In genomic region chr20:63908008-63908682, GRCh38 we compare ENCODE assay signal across 19 cellular contexts. TPM values are rescaled to one million over a fixed set of nuclear protein-coding genes. Genes with fewer than 3 reads are reported as not detected.
DNase-seq lines count a peak whose midpoint lies in the region; ATAC-seq and TF ChIP-seq lines count a peak whose summit lies in the region.
"Had no signal": no experiment of that assay in that cellular context is flagged by ENCODE, and none has a peak within 500 bp of the region (broad histone marks: within the 10 kb centered on the region; RNA-seq: fewer than 3 reads in every experiment).

No MANE protein-coding gene starts in this region.

- BruUV-seq in HCT116 (replicated peaks; lab: Mats Ljungman, UMichigan): no TSS peak

- no peak for TF ChIP-seq RAD21 in HCT116 (IDR thresholded peaks at IDR 0.05; ENCODE audit: low read depth)

- peaks cover 43% of the 10 kb centered on the region for H3K4me1 ChIP-seq in CD4-positive, alpha-beta memory T cell (ENCODE audit: insufficient read depth, low read length)
- peaks cover 16 to 50% of the 10 kb centered on the region in 2 experiments for H3K4me1 ChIP-seq in HCT116 (ENCODE audit: control insufficient read depth in 1 of 2, insufficient read depth in 2 of 2, low read length in 2 of 2)
- H3K4me1 ChIP-seq: neural progenitor cell had no signal

- TF ChIP-seq CTCF in HCT116 (IDR thresholded peaks at IDR 0.05 in 2 of 3, conservative IDR thresholded peaks at IDR 0.05 in 1 of 3; ENCODE audit: borderline replicate concordance in 1 of 3, insufficient read depth in 1 of 3, low read depth in 2 of 3, low read length in 2 of 3): no peak
- no peak for TF ChIP-seq CTCF in mesothelial cell of epicardium (IDR thresholded peaks at IDR 0.05; ENCODE audit: unreplicated experiment)
- TF ChIP-seq CTCF in GM13977 (IDR thresholded peaks at IDR 0.05; ENCODE audit: extremely low read depth, insufficient read depth, missing control alignments): no peak

- RAD21 ChIA-PET in HCT116 (lab: Charles Lee; ENCODE audit: low non-redundant PET in 1 of 2, low total read pairs in 2 of 2, uncharacterized antibody in 2 of 2, unreplicated experiment in 2 of 2): no interaction called here

- no peak overlapping the region for H3K4me3 Mint-ChIP-seq in CD4-positive, alpha-beta memory T cell
- no peak overlapping the region for H3K4me3 Mint-ChIP-seq in activated T-helper 17 cell treated with anti-CD3 and anti-CD28 coated beads, Interleukin-2, amount 50 U/mL, for 72 hours
- H3K4me3 Mint-ChIP-seq in mesothelial cell of epicardium: no peak overlapping the region
- H3K4me3 Mint-ChIP-seq: activated CD8-positive, alpha-beta T cell treated with anti-CD3 and anti-CD28 coated beads, Interleukin-2, amount 10 ng/mL, durations not matched to agents 7 days and 5 days; neural progenitor cell; T-helper 17 cell had no signal

- in situ Hi-C loops in GM13977 (cut with MboI; ENCODE audit: low pct_unique_long_range_greater_than_20kb, low sequenced_read_pairs, unreplicated experiment): no loop called here

- intact Hi-C loops in CD4-positive, alpha-beta memory T cell (cut with micrococcal nuclease): no loop called here
- intact Hi-C loops in HCT116 (cut with micrococcal nuclease): no loop called here

- peaks cover 7 to 16% of the 10 kb centered on the region in 2 donors for H3K36me3 Mint-ChIP-seq in CD4-positive, alpha-beta memory T cell
- H3K36me3 Mint-ChIP-seq in activated T-helper 17 cell treated with anti-CD3 and anti-CD28 coated beads, Interleukin-2, amount 50 U/mL, for 72 hours (ENCODE audit: low read depth): peaks cover 39% of the 10 kb centered on the region
- peaks cover 7% of the 10 kb centered on the region for H3K36me3 Mint-ChIP-seq in mesothelial cell of epicardium

- ATAC-seq in HCT116 (peak; percentile 35; the same call in 1 of the 2 replicates), HG02973 (IDR thresholded peaks at IDR 0.05; ENCODE audit: unreplicated experiment) (no peak)
- peak; percentile 36 for ATAC-seq in activated T-helper 17 cell treated with anti-CD3 and anti-CD28 coated beads, Interleukin-2, amount 50 U/mL, for 72 hours (replicated peaks)
- ATAC-seq: activated CD8-positive, alpha-beta T cell treated with anti-CD3 and anti-CD28 coated beads, Interleukin-2, amount 10 ng/mL, durations not matched to agents 7 days and 5 days; T-helper 17 cell had no signal

- H3K36me3 ChIP-seq in CD4-positive, alpha-beta memory T cell (ENCODE audit: insufficient read depth, low read length): no peaks in the 10 kb centered on the region
- no peaks in the 10 kb centered on the region for H3K36me3 ChIP-seq in HCT116 (ENCODE audit: control insufficient read depth in 1 of 2, insufficient read depth in 2 of 2, low read length in 2 of 2)
- H3K36me3 ChIP-seq: neural progenitor cell had no signal

- no peaks in the 10 kb centered on the region for H3K9me3 ChIP-seq in CD4-positive, alpha-beta memory T cell (ENCODE audit: control insufficient read depth in 1 of 2, low read length in 2 of 2)
- no peaks in the 10 kb centered on the region for H3K9me3 ChIP-seq in HCT116 (ENCODE audit: control insufficient read depth in 1 of 2, insufficient read depth in 1 of 2, low read depth in 1 of 2, low read length in 2 of 2)
- H3K9me3 ChIP-seq: heart left ventricle had no signal

- peaks cover 98% of the 10 kb centered on the region for H3K79me2 ChIP-seq in HCT116 (ENCODE audit: insufficient read depth, low read length)

- no peak overlapping the region for H3K9ac ChIP-seq in HCT116 (ENCODE audit: low read length)
- H3K9ac ChIP-seq: neural progenitor cell had no signal

- peak overlapping the region in 4 of 7 donors; percentile 15 to 66 (median 60) for H3K27ac Mint-ChIP-seq in CD4-positive, alpha-beta memory T cell
- peak overlapping the region; percentile 31 for H3K27ac Mint-ChIP-seq in activated T-helper 17 cell treated with anti-CD3 and anti-CD28 coated beads, Interleukin-2, amount 50 U/mL, for 72 hours
- peak overlapping the region; percentile 15 for H3K27ac Mint-ChIP-seq in mesothelial cell of epicardium
- H3K27ac Mint-ChIP-seq: activated CD8-positive, alpha-beta T cell treated with anti-CD3 and anti-CD28 coated beads, Interleukin-2, amount 10 ng/mL, durations not matched to agents 7 days and 5 days; neural progenitor cell; T-helper 17 cell had no signal

- H3K27me3 Mint-ChIP-seq in CD4-positive, alpha-beta memory T cell: no peaks in the 10 kb centered on the region
- no peaks in the 10 kb centered on the region for H3K27me3 Mint-ChIP-seq in activated T-helper 17 cell treated with anti-CD3 and anti-CD28 coated beads, Interleukin-2, amount 50 U/mL, for 72 hours
- no peaks in the 10 kb centered on the region for H3K27me3 Mint-ChIP-seq in mesothelial cell of epicardium (ENCODE audit: low read depth)
- H3K27me3 Mint-ChIP-seq: T-helper 17 cell had no signal

- peaks cover 5% of the 10 kb centered on the region; the same call in 1 of the 2 replicates for H4K20me1 ChIP-seq in HCT116 (ENCODE audit: insufficient read depth)

- no peaks in the 10 kb centered on the region for H3K9me2 ChIP-seq in HCT116 (ENCODE audit: insufficient read depth)

- H3K4me1 Mint-ChIP-seq in CD4-positive, alpha-beta memory T cell: peaks cover 28 to 66% (median 49%) of the 10 kb centered on the region in 4 donors
- peaks cover 22% of the 10 kb centered on the region for H3K4me1 Mint-ChIP-seq in activated T-helper 17 cell treated with anti-CD3 and anti-CD28 coated beads, Interleukin-2, amount 50 U/mL, for 72 hours
- H3K4me1 Mint-ChIP-seq in mesothelial cell of epicardium: no peaks in the 10 kb centered on the region

- POLR2A ChIA-PET in CD4-positive, alpha-beta memory T cell (lab: Charles Lee; ENCODE audit: partially characterized antibody): no interaction called here
- POLR2A ChIA-PET in HCT116 (lab: Charles Lee): no interaction called here

- H2AFZ ChIP-seq in HCT116 (ENCODE audit: low read depth, low read length, poor library complexity, severe bottlenecking): no peak overlapping the region
- H2AFZ ChIP-seq: neural progenitor cell, PC-9 had no signal

- no peak overlapping the region for H3K4me2 ChIP-seq in HCT116 (ENCODE audit: low read length)
- H3K4me2 ChIP-seq: neural progenitor cell, PC-9 had no signal

- no peaks in the 10 kb centered on the region for H3K9me3 Mint-ChIP-seq in CD4-positive, alpha-beta memory T cell
- H3K9me3 Mint-ChIP-seq in activated T-helper 17 cell treated with anti-CD3 and anti-CD28 coated beads, Interleukin-2, amount 50 U/mL, for 72 hours: no peaks in the 10 kb centered on the region
- H3K9me3 Mint-ChIP-seq in mesothelial cell of epicardium: no peaks in the 10 kb centered on the region

- no peaks in the 10 kb centered on the region for H3K27me3 ChIP-seq in CD4-positive, alpha-beta memory T cell (ENCODE audit: insufficient read depth, low read length)
- H3K27me3 ChIP-seq in HCT116 (ENCODE audit: insufficient read depth, low read length): no peaks in the 10 kb centered on the region
- H3K27me3 ChIP-seq: heart left ventricle, neural progenitor cell had no signal

- no peak overlapping the region for H3K4me3 ChIP-seq in CD4-positive, alpha-beta memory T cell (ENCODE audit: low read length in 2 of 2)
- H3K4me3 ChIP-seq in HCT116 (replicated peaks in 1 of 2; ENCODE audit: low read depth in 1 of 2, low read length in 2 of 2): no peak overlapping the region
- H3K4me3 ChIP-seq: heart left ventricle, neural progenitor cell, PC-9 had no signal

- H3K27ac ChIP-seq in CD4-positive, alpha-beta memory T cell (ENCODE audit: low read depth, low read length): no peak overlapping the region
- H3K27ac ChIP-seq in HCT116 (ENCODE audit: low read depth, low read length): no peak overlapping the region
- H3K27ac ChIP-seq: heart left ventricle, neural progenitor cell, PC-9 had no signal

- no peak for TF ChIP-seq POLR2A in HCT116 (IDR thresholded peaks at IDR 0.05; ENCODE audit: borderline replicate concordance, extremely low read depth, insufficient read depth, insufficient read length)

- DNase-seq in CD4-positive, alpha-beta memory T cell: no peak
- DNase-seq in HCT116 (ENCODE audit: low read depth, low spot score) (no peak), mesothelial cell of epicardium (ENCODE audit: low spot score in 2 of 2, unreplicated experiment in 2 of 2) (no peak), GM13977 (ENCODE audit: low spot score) (no peak), HCEC 1CT (no peak), HK-2 (ENCODE audit: unreplicated experiment) (no peak)
- DNase-seq: activated CD8-positive, alpha-beta T cell treated with anti-CD3 and anti-CD28 coated beads, Interleukin-2, amount 10 ng/mL, durations not matched to agents 7 days and 5 days; NCI-H446; PC-9; T-helper 17 cell had no signal

- CTCF ChIA-PET in CD4-positive, alpha-beta memory T cell (lab: Charles Lee; ENCODE audit: partially characterized antibody): interaction anchor here (3.3 kb wide), 1 partner anchor 67 kb away, joined by 15 read pairs; no protein-coding TSS in a partner anchor
- CTCF ChIA-PET in HCT116 (lab: Charles Lee): no interaction called here

TF ChIP-seq in HCT116, 20 proteins besides CTCF, POLR2A, EP300 and RAD21 (continues in another document):
- TF ChIP-seq YY1 (IDR thresholded peaks at IDR 0.05; ENCODE audit: extremely low read depth, insufficient replicate concordance, low read depth, low read length): no peak
- TF ChIP-seq SIN3A (IDR thresholded peaks at IDR 0.05; ENCODE audit: low read depth): no peak

RNA-seq across cellular contexts. Expression of gene DNAJC5, which starts 13.2 kb away (rescaled TPM):
- 10 to 100 TPM; 53.3 to 54.4 TPM for total RNA-seq in CD4-positive, alpha-beta memory T cell
- polyA plus RNA-seq in CD4-positive, alpha-beta memory T cell: 1 to 10 TPM; 4.9 to 9.2 TPM
- total RNA-seq in HCT116 (2021; ENCODE audit: unreplicated experiment) (38.3 TPM), mesothelial cell of epicardium (40.6 to 43.2 TPM (median 41.6 TPM) in 3 replicates)
- 27.0 and 27.6 TPM in 2 replicates for polyA plus RNA-seq in HCT116 (2012)
- 10 to 100 TPM; 46.8 to 53.4 TPM for total RNA-seq in activated T-helper 17 cell treated with anti-CD3 and anti-CD28 coated beads, Interleukin-2, amount 50 U/mL, for 72 hours

RNA-seq across cellular contexts. Expression of gene TPD52L2, which starts 43.1 kb away (rescaled TPM):
- 10 to 100 TPM; 44.4 to 44.9 TPM for total RNA-seq in CD4-positive, alpha-beta memory T cell
- polyA plus RNA-seq in CD4-positive, alpha-beta memory T cell: 10 to 100 TPM; 66.4 to 76.1 TPM
- total RNA-seq in HCT116 (2021; ENCODE audit: unreplicated experiment) (149 TPM), mesothelial cell of epicardium (73.1 to 77.3 TPM (median 73.8 TPM) in 3 replicates)
- polyA plus RNA-seq in HCT116 (2012): 105 and 113 TPM in 2 replicates
- total RNA-seq in activated T-helper 17 cell treated with anti-CD3 and anti-CD28 coated beads, Interleukin-2, amount 50 U/mL, for 72 hours: 10 to 100 TPM; 54.8 to 92.9 TPM

RNA-seq across cellular contexts. Expression of gene ABHD16B, which starts 46.8 kb away (rescaled TPM):
- not detected for total RNA-seq in CD4-positive, alpha-beta memory T cell
- not detected for polyA plus RNA-seq in CD4-positive, alpha-beta memory T cell
- total RNA-seq in HCT116 (2021; ENCODE audit: unreplicated experiment): not detected
- 0.86 TPM in 1 of 2 replicates, not detected in the other for polyA plus RNA-seq in HCT116 (2012)
- total RNA-seq in activated T-helper 17 cell treated with anti-CD3 and anti-CD28 coated beads, Interleukin-2, amount 50 U/mL, for 72 hours: under 1 TPM in 1 of 2 donors, not detected in 1; 0.19 TPM
- total RNA-seq in mesothelial cell of epicardium: not detected in 3 replicates
- total RNA-seq: activated CD8-positive, alpha-beta T cell treated with anti-CD3 and anti-CD28 coated beads, Interleukin-2, amount 10 ng/mL, durations not matched to agents 7 days and 5 days; cardiac septum; endothelial cell of umbilical vein; heart left ventricle; lower leg skin; PC-9; skeletal muscle tissue; subcutaneous adipose tissue; T-helper 17 cell had no signal
- polyA plus RNA-seq: endothelial cell of umbilical vein had no signal

RNA-seq across cellular contexts. Expression of gene UCKL1, which starts 48.1 kb away (rescaled TPM):
- 10 to 100 TPM; 53.7 to 55.1 TPM for total RNA-seq in CD4-positive, alpha-beta memory T cell
- polyA plus RNA-seq in CD4-positive, alpha-beta memory T cell: 10 to 100 TPM; 26.2 to 31.8 TPM
- total RNA-seq in HCT116 (2021; ENCODE audit: unreplicated experiment) (54.2 TPM), mesothelial cell of epicardium (56.8 to 60.0 TPM (median 58.0 TPM) in 3 replicates)
- 67.3 and 79.7 TPM in 2 replicates for polyA plus RNA-seq in HCT116 (2012)
- 10 to 100 TPM; 27.5 to 36.2 TPM for total RNA-seq in activated T-helper 17 cell treated with anti-CD3 and anti-CD28 coated beads, Interleukin-2, amount 50 U/mL, for 72 hours
